In genomic region chr5:162888268-162888667, GRCh38 we compare ENCODE assay signal across 1 cellular context.
TF ChIP-seq lines count a peak whose summit lies in the region.

No MANE protein-coding gene starts in this region.

TF ChIP-seq in GM23338, 12 proteins besides CTCF, POLR2A, EP300 and RAD21 (continued from another document):
- TF ChIP-seq NANOG (IDR thresholded peaks at IDR 0.05; ENCODE audit: borderline replicate concordance) (no peak), EZH2phosphoT487 (IDR thresholded peaks at IDR 0.05; ENCODE audit: unreplicated experiment) (no peak), ETS1 (IDR thresholded peaks at IDR 0.05) (no peak), ZNF331 (CRISPR knock-in tag; IDR thresholded peaks at IDR 0.05; ENCODE audit: low read depth) (no peak), REST (IDR thresholded peaks at IDR 0.05; ENCODE audit: unreplicated experiment) (no peak), EZH2 (IDR thresholded peaks at IDR 0.05; ENCODE audit: low read depth, unreplicated experiment) (no peak), POLR2AphosphoS5 (IDR thresholded peaks at IDR 0.05; ENCODE audit: low read depth) (no peak)
